Comparison of ENCODE assay signal across 1 cellular context in genomic region chr19:48417436-48417835, GRCh38.
TF ChIP-seq lines count a peak whose summit lies in the region.

No MANE protein-coding gene starts in this region.

TF ChIP-seq in HepG2, 621 proteins besides CTCF, POLR2A, EP300 and RAD21 (continues in another document):
- no peak for TF ChIP-seq ZNF468 (CRISPR knock-in tag; IDR thresholded peaks at IDR 0.05)
- TF ChIP-seq ATF7 (IDR thresholded peaks at IDR 0.05), result no peak
- no peak for TF ChIP-seq ATF7 (CRISPR knock-in tag; IDR thresholded peaks at IDR 0.05)
- no peak for TF ChIP-seq TBL1XR1 (IDR thresholded peaks at IDR 0.05; ENCODE audit: borderline replicate concordance, low read length, partially characterized antibody)
- TF ChIP-seq FOXA3 (CRISPR knock-in tag; IDR thresholded peaks at IDR 0.05), result no peak
- TF ChIP-seq, protein P1, sequence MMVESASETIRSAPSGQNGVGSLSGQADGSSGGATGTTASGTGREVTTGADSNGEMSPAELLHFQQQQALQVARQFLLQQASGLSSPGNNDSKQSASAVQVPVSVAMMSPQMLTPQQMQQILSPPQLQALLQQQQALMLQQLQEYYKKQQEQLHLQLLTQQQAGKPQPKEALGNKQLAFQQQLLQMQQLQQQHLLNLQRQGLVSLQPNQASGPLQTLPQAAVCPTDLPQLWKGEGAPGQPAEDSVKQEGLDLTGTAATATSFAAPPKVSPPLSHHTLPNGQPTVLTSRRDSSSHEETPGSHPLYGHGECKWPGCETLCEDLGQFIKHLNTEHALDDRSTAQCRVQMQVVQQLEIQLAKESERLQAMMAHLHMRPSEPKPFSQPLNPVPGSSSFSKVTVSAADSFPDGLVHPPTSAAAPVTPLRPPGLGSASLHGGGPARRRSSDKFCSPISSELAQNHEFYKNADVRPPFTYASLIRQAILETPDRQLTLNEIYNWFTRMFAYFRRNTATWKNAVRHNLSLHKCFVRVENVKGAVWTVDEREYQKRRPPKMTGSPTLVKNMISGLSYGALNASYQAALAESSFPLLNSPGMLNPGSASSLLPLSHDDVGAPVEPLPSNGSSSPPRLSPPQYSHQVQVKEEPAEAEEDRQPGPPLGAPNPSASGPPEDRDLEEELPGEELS (CRISPR knock-in tag; IDR thresholded peaks at IDR 0.05), result peak; percentile 55; the same call in 1 of the 2 replicates
- peak; percentile 57; the same call in 1 of the 2 replicates for TF ChIP-seq THAP11 (CRISPR knock-in tag; IDR thresholded peaks at IDR 0.05)
- no peak for TF ChIP-seq TRIM22 (IDR thresholded peaks at IDR 0.05)
- no peak for TF ChIP-seq ATF1 (CRISPR knock-in tag; IDR thresholded peaks at IDR 0.05)
- TF ChIP-seq SIN3B (IDR thresholded peaks at IDR 0.05; ENCODE audit: low read length), result no peak
- TF ChIP-seq, protein P2, sequence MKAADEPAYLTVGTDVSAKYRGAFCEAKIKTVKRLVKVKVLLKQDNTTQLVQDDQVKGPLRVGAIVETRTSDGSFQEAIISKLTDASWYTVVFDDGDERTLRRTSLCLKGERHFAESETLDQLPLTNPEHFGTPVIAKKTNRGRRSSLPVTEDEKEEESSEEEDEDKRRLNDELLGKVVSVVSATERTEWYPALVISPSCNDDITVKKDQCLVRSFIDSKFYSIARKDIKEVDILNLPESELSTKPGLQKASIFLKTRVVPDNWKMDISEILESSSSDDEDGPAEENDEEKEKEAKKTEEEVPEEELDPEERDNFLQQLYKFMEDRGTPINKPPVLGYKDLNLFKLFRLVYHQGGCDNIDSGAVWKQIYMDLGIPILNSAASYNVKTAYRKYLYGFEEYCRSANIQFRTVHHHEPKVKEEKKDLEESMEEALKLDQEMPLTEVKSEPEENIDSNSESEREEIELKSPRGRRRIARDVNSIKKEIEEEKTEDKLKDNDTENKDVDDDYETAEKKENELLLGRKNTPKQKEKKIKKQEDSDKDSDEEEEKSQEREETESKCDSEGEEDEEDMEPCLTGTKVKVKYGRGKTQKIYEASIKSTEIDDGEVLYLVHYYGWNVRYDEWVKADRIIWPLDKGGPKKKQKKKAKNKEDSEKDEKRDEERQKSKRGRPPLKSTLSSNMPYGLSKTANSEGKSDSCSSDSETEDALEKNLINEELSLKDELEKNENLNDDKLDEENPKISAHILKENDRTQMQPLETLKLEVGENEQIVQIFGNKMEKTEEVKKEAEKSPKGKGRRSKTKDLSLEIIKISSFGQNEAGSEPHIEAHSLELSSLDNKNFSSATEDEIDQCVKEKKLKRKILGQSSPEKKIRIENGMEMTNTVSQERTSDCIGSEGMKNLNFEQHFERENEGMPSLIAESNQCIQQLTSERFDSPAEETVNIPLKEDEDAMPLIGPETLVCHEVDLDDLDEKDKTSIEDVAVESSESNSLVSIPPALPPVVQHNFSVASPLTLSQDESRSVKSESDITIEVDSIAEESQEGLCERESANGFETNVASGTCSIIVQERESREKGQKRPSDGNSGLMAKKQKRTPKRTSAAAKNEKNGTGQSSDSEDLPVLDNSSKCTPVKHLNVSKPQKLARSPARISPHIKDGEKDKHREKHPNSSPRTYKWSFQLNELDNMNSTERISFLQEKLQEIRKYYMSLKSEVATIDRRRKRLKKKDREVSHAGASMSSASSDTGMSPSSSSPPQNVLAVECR (CRISPR knock-in tag; IDR thresholded peaks at IDR 0.05; ENCODE audit: borderline replicate concordance), result peak; percentile 42; the same call in 1 of the 2 replicates
- TF ChIP-seq, protein P3, sequence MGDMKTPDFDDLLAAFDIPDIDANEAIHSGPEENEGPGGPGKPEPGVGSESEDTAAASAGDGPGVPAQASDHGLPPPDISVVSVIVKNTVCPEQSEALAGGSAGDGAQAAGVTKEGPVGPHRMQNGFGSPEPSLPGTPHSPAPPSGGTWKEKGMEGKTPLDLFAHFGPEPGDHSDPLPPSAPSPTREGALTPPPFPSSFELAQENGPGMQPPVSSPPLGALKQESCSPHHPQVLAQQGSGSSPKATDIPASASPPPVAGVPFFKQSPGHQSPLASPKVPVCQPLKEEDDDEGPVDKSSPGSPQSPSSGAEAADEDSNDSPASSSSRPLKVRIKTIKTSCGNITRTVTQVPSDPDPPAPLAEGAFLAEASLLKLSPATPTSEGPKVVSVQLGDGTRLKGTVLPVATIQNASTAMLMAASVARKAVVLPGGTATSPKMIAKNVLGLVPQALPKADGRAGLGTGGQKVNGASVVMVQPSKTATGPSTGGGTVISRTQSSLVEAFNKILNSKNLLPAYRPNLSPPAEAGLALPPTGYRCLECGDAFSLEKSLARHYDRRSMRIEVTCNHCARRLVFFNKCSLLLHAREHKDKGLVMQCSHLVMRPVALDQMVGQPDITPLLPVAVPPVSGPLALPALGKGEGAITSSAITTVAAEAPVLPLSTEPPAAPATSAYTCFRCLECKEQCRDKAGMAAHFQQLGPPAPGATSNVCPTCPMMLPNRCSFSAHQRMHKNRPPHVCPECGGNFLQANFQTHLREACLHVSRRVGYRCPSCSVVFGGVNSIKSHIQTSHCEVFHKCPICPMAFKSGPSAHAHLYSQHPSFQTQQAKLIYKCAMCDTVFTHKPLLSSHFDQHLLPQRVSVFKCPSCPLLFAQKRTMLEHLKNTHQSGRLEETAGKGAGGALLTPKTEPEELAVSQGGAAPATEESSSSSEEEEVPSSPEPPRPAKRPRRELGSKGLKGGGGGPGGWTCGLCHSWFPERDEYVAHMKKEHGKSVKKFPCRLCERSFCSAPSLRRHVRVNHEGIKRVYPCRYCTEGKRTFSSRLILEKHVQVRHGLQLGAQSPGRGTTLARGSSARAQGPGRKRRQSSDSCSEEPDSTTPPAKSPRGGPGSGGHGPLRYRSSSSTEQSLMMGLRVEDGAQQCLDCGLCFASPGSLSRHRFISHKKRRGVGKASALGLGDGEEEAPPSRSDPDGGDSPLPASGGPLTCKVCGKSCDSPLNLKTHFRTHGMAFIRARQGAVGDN (CRISPR knock-in tag; IDR thresholded peaks at IDR 0.05), result peak; percentile 55
- no peak for TF ChIP-seq ZSCAN30 (CRISPR knock-in tag; IDR thresholded peaks at IDR 0.05)
- no peak for TF ChIP-seq SOX13 (IDR thresholded peaks at IDR 0.05)
- no peak for TF ChIP-seq SOX13 (CRISPR knock-in tag; conservative IDR thresholded peaks at IDR 0.05 in 1 of 2, IDR thresholded peaks at IDR 0.05 in 1 of 2)
- TF ChIP-seq, protein P4, sequence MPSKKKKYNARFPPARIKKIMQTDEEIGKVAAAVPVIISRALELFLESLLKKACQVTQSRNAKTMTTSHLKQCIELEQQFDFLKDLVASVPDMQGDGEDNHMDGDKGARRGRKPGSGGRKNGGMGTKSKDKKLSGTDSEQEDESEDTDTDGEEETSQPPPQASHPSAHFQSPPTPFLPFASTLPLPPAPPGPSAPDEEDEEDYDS (CRISPR knock-in tag; IDR thresholded peaks at IDR 0.05), result no peak
- TF ChIP-seq TBX3 (IDR thresholded peaks at IDR 0.05; ENCODE audit: borderline replicate concordance), result no peak
- no peak for TF ChIP-seq IKZF5 (CRISPR knock-in tag; IDR thresholded peaks at IDR 0.05)
- TF ChIP-seq NFE2L2 (IDR thresholded peaks at IDR 0.05; ENCODE audit: low read length), result no peak
- no peak for TF ChIP-seq ZNF737 (CRISPR knock-in tag; IDR thresholded peaks at IDR 0.05; ENCODE audit: borderline replicate concordance)
- TF ChIP-seq, protein P5, sequence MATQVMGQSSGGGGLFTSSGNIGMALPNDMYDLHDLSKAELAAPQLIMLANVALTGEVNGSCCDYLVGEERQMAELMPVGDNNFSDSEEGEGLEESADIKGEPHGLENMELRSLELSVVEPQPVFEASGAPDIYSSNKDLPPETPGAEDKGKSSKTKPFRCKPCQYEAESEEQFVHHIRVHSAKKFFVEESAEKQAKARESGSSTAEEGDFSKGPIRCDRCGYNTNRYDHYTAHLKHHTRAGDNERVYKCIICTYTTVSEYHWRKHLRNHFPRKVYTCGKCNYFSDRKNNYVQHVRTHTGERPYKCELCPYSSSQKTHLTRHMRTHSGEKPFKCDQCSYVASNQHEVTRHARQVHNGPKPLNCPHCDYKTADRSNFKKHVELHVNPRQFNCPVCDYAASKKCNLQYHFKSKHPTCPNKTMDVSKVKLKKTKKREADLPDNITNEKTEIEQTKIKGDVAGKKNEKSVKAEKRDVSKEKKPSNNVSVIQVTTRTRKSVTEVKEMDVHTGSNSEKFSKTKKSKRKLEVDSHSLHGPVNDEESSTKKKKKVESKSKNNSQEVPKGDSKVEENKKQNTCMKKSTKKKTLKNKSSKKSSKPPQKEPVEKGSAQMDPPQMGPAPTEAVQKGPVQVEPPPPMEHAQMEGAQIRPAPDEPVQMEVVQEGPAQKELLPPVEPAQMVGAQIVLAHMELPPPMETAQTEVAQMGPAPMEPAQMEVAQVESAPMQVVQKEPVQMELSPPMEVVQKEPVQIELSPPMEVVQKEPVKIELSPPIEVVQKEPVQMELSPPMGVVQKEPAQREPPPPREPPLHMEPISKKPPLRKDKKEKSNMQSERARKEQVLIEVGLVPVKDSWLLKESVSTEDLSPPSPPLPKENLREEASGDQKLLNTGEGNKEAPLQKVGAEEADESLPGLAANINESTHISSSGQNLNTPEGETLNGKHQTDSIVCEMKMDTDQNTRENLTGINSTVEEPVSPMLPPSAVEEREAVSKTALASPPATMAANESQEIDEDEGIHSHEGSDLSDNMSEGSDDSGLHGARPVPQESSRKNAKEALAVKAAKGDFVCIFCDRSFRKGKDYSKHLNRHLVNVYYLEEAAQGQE (IDR thresholded peaks at IDR 0.05; ENCODE audit: borderline replicate concordance in 1 of 2, low read depth in 1 of 2, low read length in 2 of 2), result peak; percentile 18 to 77
- no peak for TF ChIP-seq POGZ (CRISPR knock-in tag; IDR thresholded peaks at IDR 0.05)
- no peak for TF ChIP-seq RFX5 (IDR thresholded peaks at IDR 0.05; ENCODE audit: low read depth, low read length)
- no peak for TF ChIP-seq RFXANK (CRISPR knock-in tag; IDR thresholded peaks at IDR 0.05)
- TF ChIP-seq ZMAT3 (CRISPR knock-in tag; conservative IDR thresholded peaks at IDR 0.05), result 0 out of 2 replicates have a peak, but pooled peaks have one; percentile 34
- TF ChIP-seq RORA (CRISPR knock-in tag; IDR thresholded peaks at IDR 0.05), result no peak
- no peak for TF ChIP-seq REPIN1 (CRISPR knock-in tag; IDR thresholded peaks at IDR 0.05; ENCODE audit: borderline replicate concordance, low read depth)
- TF ChIP-seq AHR (CRISPR knock-in tag; IDR thresholded peaks at IDR 0.05), result no peak
- no peak for TF ChIP-seq NCOR1 (IDR thresholded peaks at IDR 0.05; ENCODE audit: borderline replicate concordance, low read length)
- no peak for TF ChIP-seq SRSF1 (optimal IDR thresholded peaks at IDR 0.05; ENCODE audit: low read depth, low read length)
- TF ChIP-seq SP4 (CRISPR knock-in tag; IDR thresholded peaks at IDR 0.05), result no peak
- no peak for TF ChIP-seq ZNF230 (CRISPR knock-in tag; IDR thresholded peaks at IDR 0.05)
- TF ChIP-seq NR2F6 (IDR thresholded peaks at IDR 0.05), result no peak
- TF ChIP-seq NR2F6 (CRISPR knock-in tag; IDR thresholded peaks at IDR 0.05), result peak; percentile 65
- TF ChIP-seq ZBTB8A (CRISPR knock-in tag; IDR thresholded peaks at IDR 0.05; ENCODE audit: borderline replicate concordance, low read depth), result no peak
- TF ChIP-seq RFX1 (IDR thresholded peaks at IDR 0.05), result no peak
- no peak for TF ChIP-seq TP53 (CRISPR knock-in tag; conservative IDR thresholded peaks at IDR 0.05)
- no peak for TF ChIP-seq CBX2 (IDR thresholded peaks at IDR 0.05; ENCODE audit: low read depth, low read length)
- TF ChIP-seq CBX2 (CRISPR knock-in tag; IDR thresholded peaks at IDR 0.05; ENCODE audit: low read depth), result no peak
- TF ChIP-seq TCF7L2 (IDR thresholded peaks at IDR 0.05; ENCODE audit: low read depth, low read length), result no peak
- TF ChIP-seq ZNF317 (CRISPR knock-in tag; IDR thresholded peaks at IDR 0.05), result no peak
- TF ChIP-seq ZBTB39 (CRISPR knock-in tag; IDR thresholded peaks at IDR 0.05), result no peak
- TF ChIP-seq SIN3A (IDR thresholded peaks at IDR 0.05; ENCODE audit: borderline replicate concordance, low read depth, low read length), result 0 out of 2 replicates have a peak, but pooled peaks have one; percentile 38
- no peak for TF ChIP-seq ZC3H4 (CRISPR knock-in tag; IDR thresholded peaks at IDR 0.05; ENCODE audit: borderline replicate concordance)
